ENCODE assay signal across 8 cellular contexts in the genomic region with DNA sequence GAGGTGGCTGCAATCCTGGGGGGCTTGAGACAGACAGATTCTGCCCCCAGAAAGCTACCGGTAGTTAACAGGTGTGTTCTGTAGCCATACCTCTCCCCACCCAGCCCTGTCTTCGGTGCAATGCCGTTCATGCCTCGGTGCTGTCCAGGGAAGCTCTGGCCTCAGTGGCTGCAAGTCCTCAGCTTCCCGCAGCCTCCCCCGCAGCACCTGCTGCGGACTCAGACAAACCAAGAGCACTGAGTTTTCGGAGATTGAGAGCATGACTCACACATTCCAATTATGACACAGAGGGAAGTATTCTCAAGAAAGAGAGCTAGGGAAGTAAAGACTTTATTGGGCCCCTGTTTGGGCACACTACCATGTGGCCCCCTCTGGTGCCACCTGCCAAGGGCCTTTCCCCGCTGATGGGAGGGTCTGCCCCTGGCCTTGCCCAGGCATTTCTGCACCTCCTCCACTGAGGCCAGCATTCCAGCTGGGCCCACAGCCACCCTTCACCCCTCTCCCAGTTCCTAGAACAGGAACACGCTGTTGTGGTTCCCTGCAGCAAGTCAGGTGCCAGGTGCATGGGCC. TPM values are rescaled to one million over a fixed set of nuclear protein-coding genes. Genes with fewer than 3 reads are reported as not detected.
DNase-seq lines count a peak whose midpoint lies in the region; ATAC-seq and TF ChIP-seq lines count a peak whose summit lies in the region.

No MANE protein-coding gene starts in this region.

- intact Hi-C loops in activated CD8-positive, alpha-beta T cell treated with anti-CD3 and anti-CD28 coated beads for 36 hours (cut with micrococcal nuclease): loop anchor here (5.0 kb wide), 1 partner anchor 42 kb away; no protein-coding TSS in a partner anchor

- H3K27me3 Mint-ChIP-seq in activated CD8-positive, alpha-beta T cell treated with anti-CD3 and anti-CD28 coated beads for 36 hours: no peaks in the 10 kb centered on the region

- ATAC-seq in GM19455 (IDR thresholded peaks at IDR 0.05; ENCODE audit: unreplicated experiment) (peak; percentile 63), HG03558 (IDR thresholded peaks at IDR 0.05; ENCODE audit: extremely low read depth, unreplicated experiment) (peak; percentile 62)
- peak; percentile 50 for ATAC-seq in activated CD8-positive, alpha-beta T cell treated with anti-CD3 and anti-CD28 coated beads for 36 hours

- peaks cover 3% of the 10 kb centered on the region for H3K9me3 Mint-ChIP-seq in activated CD8-positive, alpha-beta T cell treated with anti-CD3 and anti-CD28 coated beads for 36 hours

- H3K36me3 Mint-ChIP-seq in activated CD8-positive, alpha-beta T cell treated with anti-CD3 and anti-CD28 coated beads for 36 hours (ENCODE audit: low read depth): peaks cover 8% of the 10 kb centered on the region

- H3K27ac Mint-ChIP-seq in activated CD8-positive, alpha-beta T cell treated with anti-CD3 and anti-CD28 coated beads for 36 hours: peak overlapping the region; percentile 99

- H3K4me3 Mint-ChIP-seq in activated CD8-positive, alpha-beta T cell treated with anti-CD3 and anti-CD28 coated beads for 36 hours: peak overlapping the region; percentile 63

- no peak overlapping the region for H3K4me3 ChIP-seq in AG04450 (ENCODE audit: low read depth, low read length)

- POLR2A ChIA-PET in AG04450 (lab: Yijun Ruan, JAX): interaction anchor here (0.5 kb wide), 1 partner anchor 52 kb away, joined by 5 read pairs; no protein-coding TSS in a partner anchor
- POLR2A ChIA-PET in activated CD8-positive, alpha-beta T cell treated with anti-CD3 and anti-CD28 coated beads for 36 hours (lab: Charles Lee): interaction anchor here (1.0 to 8.7 kb wide), 15 partner anchors 9 to 215 kb away, joined by 3 to 107 read pairs (median 7); partner anchors contain the start of genes CUL1 and EZH2

- no peaks in the 10 kb centered on the region for H3K9me3 ChIP-seq in AG04450 (ENCODE audit: control insufficient read depth, insufficient read depth, low read length)

- H3K27me3 ChIP-seq in AG04450 (ENCODE audit: control insufficient read depth, insufficient read depth, low read length): peaks cover 14% of the 10 kb centered on the region

- no peak overlapping the region for H3K27ac ChIP-seq in AG04450 (ENCODE audit: low read depth, low read length)

- CTCF ChIA-PET in AG04450 (lab: Charles Lee): interaction anchor here (0.6 kb wide), 1 partner anchor 153 kb away, joined by 4 read pairs; no protein-coding TSS in a partner anchor
- CTCF ChIA-PET in activated CD8-positive, alpha-beta T cell treated with anti-CD3 and anti-CD28 coated beads for 36 hours (lab: Charles Lee): interaction anchor here (1.0 to 5.1 kb wide), 6 partner anchors 9 to 50 kb away, joined by 3 to 38 read pairs (median 7); no protein-coding TSS in a partner anchor

- TF ChIP-seq CTCF in AG04450 (IDR thresholded peaks at IDR 0.05; ENCODE audit: low read depth, low read length): no peak
- TF ChIP-seq CTCF in activated CD8-positive, alpha-beta T cell treated with anti-CD3 and anti-CD28 coated beads for 36 hours (IDR thresholded peaks at IDR 0.05): no peak

- H3K4me1 Mint-ChIP-seq in activated CD8-positive, alpha-beta T cell treated with anti-CD3 and anti-CD28 coated beads for 36 hours (ENCODE audit: low read depth): peaks cover 74% of the 10 kb centered on the region

- DNase-seq in AG04450 (ENCODE audit: low read depth, low spot score) (peak; percentile 56), islet precursor cell (peak; percentile 76), superior temporal gyrus (ENCODE audit: extremely low spot score) (peak; percentile 30), GOT3 (lab: John Stamatoyannopoulos, UW) (no peak), DMS79 (lab: John Stamatoyannopoulos, UW) (no peak)
- DNase-seq in activated CD8-positive, alpha-beta T cell treated with anti-CD3 and anti-CD28 coated beads for 36 hours: peak; percentile 77

RNA-seq across cellular contexts. Expression of gene EZH2, which starts 30.2 kb away (rescaled TPM):
- polyA plus RNA-seq in AG04450 (2011; rRNA removed): 13.4 and 17.0 TPM in 2 replicates
- polyA minus RNA-seq in AG04450 (2011; rRNA and poly(A)+ RNA removed): 9.5 and 12.4 TPM in 2 replicates
- total RNA-seq in activated CD8-positive, alpha-beta T cell treated with anti-CD3 and anti-CD28 coated beads for 36 hours: 100 to 1,000 TPM; 112 to 114 TPM

Comparison
In these comparisons a context has a peak if more than half of its experiments do, and no peak if none do; other contexts are left out.
1. DNase-seq: peak in AG04450 (single experiment), activated CD8-positive, alpha-beta T cell treated with anti-CD3 and anti-CD28 coated beads for 36 hours (single experiment), islet precursor cell (single experiment) and superior temporal gyrus (single experiment); none in GOT3 (single experiment) and DMS79 (single experiment).
2. Peak in every context shown above with its lines, with median percentiles within 50 percentile points of each other: ATAC-seq.